Comparison of ENCODE assay signal across 8 cellular contexts in genomic region chr20:32040142-32040953, GRCh38. TPM values are rescaled to one million over a fixed set of nuclear protein-coding genes. Genes with fewer than 3 reads are reported as not detected.
DNase-seq lines count a peak whose midpoint lies in the region; ATAC-seq and TF ChIP-seq lines count a peak whose summit lies in the region.

No MANE protein-coding gene starts in this region.

- TF ChIP-seq CTCF in Panc1 (IDR thresholded peaks at IDR 0.05), result no peak

- no peaks in the 10 kb centered on the region for H3K4me1 ChIP-seq in Panc1 (ENCODE audit: control insufficient read depth, insufficient read depth, low read length)

- peaks cover 2% of the 10 kb centered on the region; the same call in 1 of the 2 replicates for H3K27me3 ChIP-seq in Panc1 (ENCODE audit: control insufficient read depth, insufficient read depth, low read length)

- ATAC-seq in GM21737 (IDR thresholded peaks at IDR 0.05; ENCODE audit: unreplicated experiment) (peak; percentile 79), Panc1 (peak; percentile 52), left colon (peak; percentile 49), GM21367 (IDR thresholded peaks at IDR 0.05; ENCODE audit: unreplicated experiment) (no peak)

- BruUV-seq in Panc1 (replicated peaks; lab: Mats Ljungman, UMichigan), result no TSS peak

- POLR2A ChIA-PET in Panc1 (lab: Charles Lee), result no interaction called here

- in situ Hi-C loops in Panc1 (cut with HindIII; ENCODE audit: low pct_unique_long_range_greater_than_20kb, low sequenced_read_pairs), result loop anchor here (5.0 to 10.0 kb wide), 3 partner anchors 68 to 174 kb away; no protein-coding TSS in a partner anchor

- H3K4me3 ChIP-seq in Panc1 (ENCODE audit: low read depth in 2 of 2, low read length in 2 of 2), result no peak overlapping the region

- intact Hi-C loops in Panc1 (cut with micrococcal nuclease; ENCODE audit: unreplicated experiment) (no loop called here), left colon (cut with DNase I, micrococcal nuclease) (no loop called here)

- H3K9me3 ChIP-seq in Panc1 (ENCODE audit: control insufficient read depth, insufficient read depth, low read depth, low read length), result no peaks in the 10 kb centered on the region

- peak; percentile 94 for DNase-seq in CD1c-positive myeloid dendritic cell (ENCODE audit: extremely low spot score)
- DNase-seq in Panc1 (ENCODE audit: low read depth, low spot score), result no peak
- peak in 1 of 2 donors; percentile 18 for DNase-seq in left colon
- no peak for DNase-seq in HuH-7 (ENCODE audit: low spot score)
- no peak for DNase-seq in 8988T
- DNase-seq in activated naive CD4-positive, alpha-beta T cell (lab: John Stamatoyannopoulos, UW), result no peak

- H3K36me3 ChIP-seq in Panc1 (ENCODE audit: control insufficient read depth, insufficient read depth, low read length), result no peaks in the 10 kb centered on the region

- no peak overlapping the region for H3K27ac ChIP-seq in Panc1 (ENCODE audit: low read length)

- CTCF ChIA-PET in Panc1 (lab: Charles Lee), result interaction anchor here (0.6 kb wide), 1 partner anchor 24 kb away, joined by 10 read pairs; no protein-coding TSS in a partner anchor

RNA-seq across cellular contexts. Expression of gene HCK, which starts 11.7 kb away (rescaled TPM):
- total RNA-seq in Panc1 (2021; ENCODE audit: unreplicated experiment) (0.98 TPM), left colon (1 to 10 TPM; 5.5 to 9.7 TPM)
- polyA plus RNA-seq in Panc1 (2012; ENCODE audit: insufficient read length), result 1.1 TPM

RNA-seq across cellular contexts. Expression of gene CCM2L, which starts 30.1 kb away (rescaled TPM):
- 45.4 TPM for total RNA-seq in Panc1 (2021; ENCODE audit: unreplicated experiment)
- polyA plus RNA-seq in Panc1 (2012; ENCODE audit: insufficient read length), result 25.5 TPM
- 1 to 10 TPM; 1.7 to 2.0 TPM for total RNA-seq in left colon

Comparison
In these comparisons a context has a peak if more than half of its experiments do, and no peak if none do; other contexts are left out.
1. RNA of gene CCM2L, which starts 30.1 kb away (total RNA-seq): 45.4 TPM in Panc1 (single experiment); 1.7 to 2.0 TPM in left colon; every median in the first group is over 10 times any median in the second.